Comparison of ENCODE assay signal across 18 cellular contexts in the genomic region with DNA sequence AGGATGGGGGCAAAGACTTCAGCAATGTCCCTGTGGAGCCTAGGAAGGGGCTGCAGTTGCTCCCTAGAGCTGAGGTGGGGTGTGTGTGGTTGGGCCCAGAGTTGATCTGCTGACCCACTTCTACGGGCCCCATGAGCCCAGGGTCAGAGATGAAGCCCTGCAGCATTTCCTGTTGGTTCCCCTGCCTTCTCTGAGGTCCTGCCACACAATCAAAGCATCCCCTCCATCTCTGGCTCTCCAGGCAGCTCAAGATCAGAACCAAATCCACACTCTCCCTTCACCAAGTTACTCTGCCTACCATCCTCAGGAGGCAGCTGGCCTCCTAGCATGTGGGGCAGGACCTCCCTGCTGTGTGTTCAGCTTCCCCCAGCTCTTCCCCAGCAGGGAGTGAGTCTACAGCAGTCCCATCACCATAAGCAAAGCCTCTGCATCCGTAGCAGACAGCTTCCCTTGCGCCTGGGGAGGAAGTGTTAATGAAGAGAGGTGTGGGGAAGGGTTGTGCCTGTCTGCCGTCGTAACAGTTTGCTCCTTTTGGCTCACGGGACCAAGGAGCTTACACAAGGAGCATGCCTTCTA. TPM values are rescaled to one million over a fixed set of nuclear protein-coding genes. Genes with fewer than 3 reads are reported as not detected.
DNase-seq lines count a peak whose midpoint lies in the region; ATAC-seq, FAIRE-seq and TF ChIP-seq lines count a peak whose summit lies in the region.
"Had no signal": no experiment of that assay in that cellular context is flagged by ENCODE, and none has a peak within 500 bp of the region (broad histone marks: within the 10 kb centered on the region; RNA-seq: fewer than 3 reads in every experiment).

No MANE protein-coding gene starts in this region.

- ATAC-seq in activated T-helper 17 cell treated with anti-CD3 and anti-CD28 coated beads, Interleukin-2, amount 50 U/mL, for 72 hours (replicated peaks), result no peak
- no peak for ATAC-seq in GM18870 (IDR thresholded peaks at IDR 0.05; ENCODE audit: unreplicated experiment)
- ATAC-seq: SK-N-SH treated with all-trans-retinoic acid at 6 μM for 48 hours had no signal

- no peak overlapping the region for H3K23ac ChIP-seq in H9 (ENCODE audit: insufficient read length, low read depth, low read length)

- H3K4me1 ChIP-seq in H9 (ENCODE audit: insufficient read depth, low read length), result peaks cover 3% of the 10 kb centered on the region; the same call in 1 of the 2 replicates

- H3K27ac ChIP-seq in H9 (ENCODE audit: insufficient read length, low read depth, low read length), result no peak overlapping the region

- H3K4me1 Mint-ChIP-seq in H9 (peaks cover 25 to 26% of the 10 kb centered on the region in 2 experiments), immature natural killer cell (peaks cover 12% of the 10 kb centered on the region in 2 donors)
- no peaks in the 10 kb centered on the region for H3K4me1 Mint-ChIP-seq in activated T-helper 17 cell treated with anti-CD3 and anti-CD28 coated beads, Interleukin-2, amount 50 U/mL, for 72 hours

- no CpG with 5 or more reads among the region's 6 CpGs for WGBS in H9 (ENCODE audit: extremely low coverage, insufficient read length, low lambda C conversion rate)

- H2BK12ac ChIP-seq in H9 (ENCODE audit: insufficient read length, low read depth, low read length), result no peak overlapping the region

- no peaks in the 10 kb centered on the region for H3K23me2 ChIP-seq in H9 (ENCODE audit: insufficient read length, low read depth, low read length, poor library complexity, severe bottlenecking)

- no peak overlapping the region for H2AFZ ChIP-seq in H9 (ENCODE audit: low read length)

- no peak for TF ChIP-seq CTCF in H9 (conservative IDR thresholded peaks at IDR 0.05)

- H3K14ac ChIP-seq in H9 (ENCODE audit: insufficient read depth, low read length), result peak overlapping the region; percentile 23; the same call in 1 of the 2 replicates

- no peak overlapping the region for H3K4ac ChIP-seq in H9 (ENCODE audit: low read depth, low read length)

- H4K91ac ChIP-seq in H9 (ENCODE audit: insufficient read length, low read depth, low read length), result no peak overlapping the region

- H2BK15ac ChIP-seq in H9 (ENCODE audit: low read depth, low read length), result no peak overlapping the region

- no peaks in the 10 kb centered on the region for H4K20me1 ChIP-seq in H9 (ENCODE audit: control insufficient read depth, insufficient read depth, insufficient read length)

- no peaks in the 10 kb centered on the region for H3K27me3 ChIP-seq in H9 (ENCODE audit: insufficient read depth, low read length)
- H3K27me3 ChIP-seq: MG63 had no signal

- H3K27me3 Mint-ChIP-seq in H9 (ENCODE audit: low read depth) (peaks cover 13% of the 10 kb centered on the region), immature natural killer cell (ENCODE audit: low read depth in 3 of 3) (peaks cover 0 to 2% (median 0%) of the 10 kb centered on the region in 3 donors)
- no peaks in the 10 kb centered on the region for H3K27me3 Mint-ChIP-seq in activated T-helper 17 cell treated with anti-CD3 and anti-CD28 coated beads, Interleukin-2, amount 50 U/mL, for 72 hours

- DNase-seq in H9 (no peak), immature natural killer cell (peak in 2 of 3 donors; percentile 2 to 14), urothelium cell line (ENCODE audit: low spot score) (no peak), HUDEP-2 (lab: John Stamatoyannopoulos, UW; ENCODE audit: unreplicated experiment in 76 of 76) (no peak), NCI-H2171 (lab: John Stamatoyannopoulos, UW) (no peak)
- DNase-seq: KG1, MG63, NCI-H1105 treated with DMSO at 0.1 percent for 48 hours, NCI-H187, SHP77 had no signal

- H3K9me3 ChIP-seq in H9 (ENCODE audit: control insufficient read depth, low read depth, low read length), result no peaks in the 10 kb centered on the region
- H3K9me3 ChIP-seq: MG63 had no signal

- peak; percentile 35 for FAIRE-seq in urothelium cell line (lab: Jason Lieb, UNC)
- FAIRE-seq: GM18507, HTR-8/SVneo, RCC 7860 had no signal

- no peak overlapping the region for H2BK20ac ChIP-seq in H9 (ENCODE audit: low read depth, low read length, poor library complexity, severe bottlenecking)

- no peak overlapping the region for H3K56ac ChIP-seq in H9 (ENCODE audit: insufficient read length, low read depth, low read length)

- H4K8ac ChIP-seq in H9 (replicated peaks; ENCODE audit: insufficient read length, low read depth, low read length), result no peak overlapping the region

- H3K9me3 Mint-ChIP-seq in H9 (no peaks in the 10 kb centered on the region), immature natural killer cell (no peaks in the 10 kb centered on the region)
- no peaks in the 10 kb centered on the region for H3K9me3 Mint-ChIP-seq in activated T-helper 17 cell treated with anti-CD3 and anti-CD28 coated beads, Interleukin-2, amount 50 U/mL, for 72 hours

- H3K36me3 Mint-ChIP-seq in H9 (ENCODE audit: insufficient read depth in 1 of 3, low read depth in 3 of 3), result no peaks in the 10 kb centered on the region
- no peaks in the 10 kb centered on the region for H3K36me3 Mint-ChIP-seq in activated T-helper 17 cell treated with anti-CD3 and anti-CD28 coated beads, Interleukin-2, amount 50 U/mL, for 72 hours (ENCODE audit: low read depth)
- peaks cover 0 to 3% (median 0%) of the 10 kb centered on the region in 3 donors for H3K36me3 Mint-ChIP-seq in immature natural killer cell

- no peak overlapping the region for H2BK5ac ChIP-seq in H9 (ENCODE audit: insufficient read length, low read length)

- no peak overlapping the region for H3K9ac ChIP-seq in H9 (ENCODE audit: extremely low read depth, insufficient read length, low read length)

- H3K4me3 Mint-ChIP-seq in H9, result no peak overlapping the region
- no peak overlapping the region for H3K4me3 Mint-ChIP-seq in activated T-helper 17 cell treated with anti-CD3 and anti-CD28 coated beads, Interleukin-2, amount 50 U/mL, for 72 hours
- H3K4me3 Mint-ChIP-seq in immature natural killer cell, result peak overlapping the region in 2 of 5 donors; percentile 37 to 47

- H3K27ac Mint-ChIP-seq in H9 (no peak overlapping the region), immature natural killer cell (peak overlapping the region; percentile 35 to 84 (median 51))
- H3K27ac Mint-ChIP-seq in activated T-helper 17 cell treated with anti-CD3 and anti-CD28 coated beads, Interleukin-2, amount 50 U/mL, for 72 hours, result peak overlapping the region; percentile 16

- H3K18ac ChIP-seq in H9 (ENCODE audit: insufficient read length, low read depth, low read length), result no peak overlapping the region

- H4K5ac ChIP-seq in H9 (ENCODE audit: insufficient read length, low read depth, low read length), result no peak overlapping the region

- H3T11ph ChIP-seq in H9 (ENCODE audit: low read length), result no peak overlapping the region

- H3K79me1 ChIP-seq in H9 (ENCODE audit: insufficient read depth, low read depth, low read length, poor library complexity, severe bottlenecking), result no peaks in the 10 kb centered on the region

- H2AK5ac ChIP-seq in H9 (ENCODE audit: insufficient read length, low read length), result no peak overlapping the region

- no peak overlapping the region for H3K4me2 ChIP-seq in H9 (ENCODE audit: insufficient read depth, insufficient read length, low read length)

- H3K79me2 ChIP-seq in H9 (ENCODE audit: insufficient read depth, low read length), result no peaks in the 10 kb centered on the region; the same call in 1 of the 2 replicates

- no peak overlapping the region for H2BK120ac ChIP-seq in H9 (ENCODE audit: low read depth, low read length, poor library complexity, severe bottlenecking)

RNA-seq across cellular contexts. Expression of gene TMEM247, which starts 26.9 kb away (rescaled TPM):
- not detected in 2 replicates for total RNA-seq in H9 (2021)
- not detected for total RNA-seq in activated T-helper 17 cell treated with anti-CD3 and anti-CD28 coated beads, Interleukin-2, amount 50 U/mL, for 72 hours
- polyA plus RNA-seq in immature natural killer cell, result not detected
- total RNA-seq: NCI-H460 had no signal
- polyA plus RNA-seq: BJ had no signal

RNA-seq across cellular contexts. Expression of gene RHOQ, which starts 36.1 kb away (rescaled TPM):
- total RNA-seq in H9 (2021), result 39.9 and 41.5 TPM in 2 replicates
- total RNA-seq in activated T-helper 17 cell treated with anti-CD3 and anti-CD28 coated beads, Interleukin-2, amount 50 U/mL, for 72 hours, result 1 to 10 TPM; 5.2 to 8.4 TPM
- polyA plus RNA-seq in immature natural killer cell, result 1 to 10 TPM; 4.2 to 5.3 (median 5.1) TPM

RNA-seq across cellular contexts. Expression of gene ATP6V1E2, which starts 36.2 kb away (rescaled TPM):
- total RNA-seq in H9 (2021), result 6.3 and 6.9 TPM in 2 replicates
- 1 to 10 TPM; 2.2 to 5.2 TPM for total RNA-seq in activated T-helper 17 cell treated with anti-CD3 and anti-CD28 coated beads, Interleukin-2, amount 50 U/mL, for 72 hours
- polyA plus RNA-seq in immature natural killer cell, result 1 to 10 TPM in 2 of 3 donors, not detected in 1; 4.6 to 5.3 TPM

Comparison
In these comparisons a context has a peak if more than half of its experiments do, and no peak if none do; other contexts are left out.
1. DNase-seq: peak in immature natural killer cell (2 of 3); none in H9 (single experiment), urothelium cell line (single experiment), HUDEP-2 (0 of 76) and NCI-H2171 (single experiment).
2. H3K27ac Mint-ChIP-seq: peak in activated T-helper 17 cell treated with anti-CD3 and anti-CD28 coated beads, Interleukin-2, amount 50 U/mL, for 72 hours (single experiment) and immature natural killer cell (6 of 6); none in H9 (0 of 3).